ENCODE assay signal across 8 cellular contexts in genomic region chr5:40754381-40755092, GRCh38. TPM values are rescaled to one million over a fixed set of nuclear protein-coding genes. Genes with fewer than 3 reads are reported as not detected.
DNase-seq lines count a peak whose midpoint lies in the region; ATAC-seq and TF ChIP-seq lines count a peak whose summit lies in the region.

No MANE protein-coding gene starts in this region.

- TF ChIP-seq POLR2A in IMR-90 (IDR thresholded peaks at IDR 0.05; ENCODE audit: low read depth, low read length) = no peak

- DNase-seq in GM12865 (ENCODE audit: low read depth) (peak; percentile 22), IMR-90 (peak; percentile 66), dedifferentiated amniotic fluid mesenchymal stem cell (ENCODE audit: extremely low spot score) (peak; percentile 34), omental fat pad (ENCODE audit: low spot score) (no peak), mucosa of gallbladder (ENCODE audit: low spot score) (no peak), NCI-H226 (no peak), CD1c-positive myeloid dendritic cell (ENCODE audit: extremely low spot score) (no peak)

- H3K23ac ChIP-seq in IMR-90 (ENCODE audit: low read depth, low read length) = peak overlapping the region; percentile 72; the same call in 1 of the 2 replicates

- in situ Hi-C loops in IMR-90 (cut with MboI; ENCODE audit: low sequenced_read_pairs) = loop anchor here (25.0 kb wide), 1 partner anchor 1367 kb away; no protein-coding TSS in a partner anchor

- peak overlapping the region; percentile 51 for H2BK5ac ChIP-seq in IMR-90 (ENCODE audit: low read depth, low read length, poor library complexity, severe bottlenecking)

- peaks cover 4% of the 10 kb centered on the region; the same call in 1 of the 2 replicates for H3K4me1 ChIP-seq in IMR-90 (ENCODE audit: control insufficient read depth, insufficient read depth, low read length)

- H3K79me1 ChIP-seq in IMR-90 (ENCODE audit: low read depth in 1 of 2, low read length in 2 of 2) = peaks cover 13 to 45% of the 10 kb centered on the region in 2 experiments

- WGBS in IMR-90 (ENCODE audit: extremely low coverage in 2 of 2, insufficient read length in 1 of 2), 2 experiments = no CpG with 5 or more reads among the region's 6 CpGs

- H3K9me1 ChIP-seq in IMR-90 (ENCODE audit: insufficient read depth, low read length) = peaks cover 3% of the 10 kb centered on the region; the same call in 1 of the 2 replicates

- no peak for TF ChIP-seq RAD21 in IMR-90 (IDR thresholded peaks at IDR 0.05; ENCODE audit: low read length)

- H3K9ac ChIP-seq in IMR-90 (ENCODE audit: low read depth, low read length) = peak overlapping the region; percentile 35

- no TSS peak for BruUV-seq in IMR-90 (replicated peaks; lab: Mats Ljungman, UMichigan)

- ATAC-seq in GM21576 (IDR thresholded peaks at IDR 0.05; ENCODE audit: unreplicated experiment) (peak; percentile 11), IMR-90 (ENCODE audit: low read depth) (peak; percentile 35), omental fat pad (ENCODE audit: low FRiP score) (peak; percentile 11)

- H3K27me3 ChIP-seq in IMR-90 (ENCODE audit: control insufficient read depth, insufficient read depth, low read length) = no peaks in the 10 kb centered on the region

- H3K4me3 ChIP-seq in GM12865 (ENCODE audit: low read depth, low read length) (peak overlapping the region; percentile 73), IMR-90 (ENCODE audit: insufficient read depth, low read depth, low read length) (peak overlapping the region; percentile 92)

- peak overlapping the region; percentile 66 for H3K4me2 ChIP-seq in IMR-90 (ENCODE audit: low read depth, low read length)

- H3K14ac ChIP-seq in IMR-90 (replicated peaks; ENCODE audit: low read depth, low read length) = peak overlapping the region; percentile 54

- no peaks in the 10 kb centered on the region for H3K9me3 ChIP-seq in IMR-90 (ENCODE audit: control insufficient read depth, insufficient read depth, low read length)

- no peak overlapping the region for H2AK9ac ChIP-seq in IMR-90 (replicated peaks; ENCODE audit: low read depth, low read length, poor library complexity)

- H4K8ac ChIP-seq in IMR-90 (ENCODE audit: low read depth in 2 of 2, low read length in 2 of 2) = no peak overlapping the region

- H2AFZ ChIP-seq in IMR-90 (replicated peaks; ENCODE audit: low read length, poor library complexity) = no peak overlapping the region

- 0 out of 2 replicates have a peak overlapping the region, but pooled peaks have one; percentile 29 for H2BK20ac ChIP-seq in IMR-90 (ENCODE audit: low read depth, low read length)

- peak overlapping the region; percentile 13; the same call in 1 of the 2 replicates for H3K18ac ChIP-seq in IMR-90 (ENCODE audit: low read depth, low read length)

- no peak overlapping the region for H2BK15ac ChIP-seq in IMR-90 (ENCODE audit: low read depth, low read length)

- POLR2A ChIA-PET in IMR-90 (lab: Charles Lee; ENCODE audit: unreplicated experiment) = no interaction called here

- dilution Hi-C loops in IMR-90 (cut with HindIII; ENCODE audit: low sequenced_read_pairs, unreplicated experiment) = no loop called here

- no peak overlapping the region for H2BK120ac ChIP-seq in IMR-90 (ENCODE audit: low read depth, low read length)

- H4K91ac ChIP-seq in IMR-90 (ENCODE audit: insufficient read depth, low read depth, low read length) = no peak overlapping the region

- no peaks in the 10 kb centered on the region for H4K20me1 ChIP-seq in IMR-90 (ENCODE audit: insufficient read depth, low read length)

- CTCF ChIA-PET in IMR-90 (lab: Yijun Ruan, JAX) = no interaction called here

- 0 out of 2 replicates have a peak overlapping the region, but pooled peaks have one; percentile 5 for H3K4ac ChIP-seq in IMR-90 (ENCODE audit: low read depth, low read length)

- intact Hi-C loops in IMR-90 (cut with micrococcal nuclease) = loop anchor here (1.0 to 2.0 kb wide), 2 partner anchors 80 to 125 kb away; partner anchors contain the start of gene RPL37

- TF ChIP-seq CTCF in GM12865 (IDR thresholded peaks at IDR 0.05; ENCODE audit: insufficient read depth, low read depth, low read length, missing control alignments) (no peak), IMR-90 (conservative IDR thresholded peaks at IDR 0.05; ENCODE audit: low read depth, low read length) (no peak), omental fat pad (IDR thresholded peaks at IDR 0.05) (no peak)

- H3K56ac ChIP-seq in IMR-90 (ENCODE audit: extremely low read depth, insufficient read depth, low read length) = 0 out of 2 replicates have a peak overlapping the region, but pooled peaks have one; percentile 8

- peaks cover 6% of the 10 kb centered on the region for H3K36me3 ChIP-seq in IMR-90 (ENCODE audit: control insufficient read depth, insufficient read depth, low read length)

- no peak overlapping the region for H3K27ac ChIP-seq in IMR-90 (ENCODE audit: insufficient read depth, low read length)

- peak overlapping the region; percentile 9; the same call in 1 of the 2 replicates for H4K5ac ChIP-seq in IMR-90 (ENCODE audit: low read depth, low read length)

- H2AK5ac ChIP-seq in IMR-90 (ENCODE audit: low read depth, low read length) = no peak overlapping the region

TF ChIP-seq in IMR-90, 13 proteins besides CTCF, POLR2A, EP300 and RAD21:
- no peak for TF ChIP-seq FOS (IDR thresholded peaks at IDR 0.05; ENCODE audit: low read depth, low read length)
- no peak for TF ChIP-seq BHLHE40 (IDR thresholded peaks at IDR 0.05; ENCODE audit: low read depth, low read length)
- TF ChIP-seq CHD1 (IDR thresholded peaks at IDR 0.05; ENCODE audit: low read depth, low read length) = no peak
- no peak for TF ChIP-seq RCOR1 (IDR thresholded peaks at IDR 0.05; ENCODE audit: insufficient replicate concordance, low read length)
- no peak for TF ChIP-seq NFE2L2 (IDR thresholded peaks at IDR 0.05; ENCODE audit: low read depth, low read length)
- no peak for TF ChIP-seq CEBPB (IDR thresholded peaks at IDR 0.05; ENCODE audit: low read depth, low read length)
- TF ChIP-seq SMC3 (IDR thresholded peaks at IDR 0.05; ENCODE audit: low read depth, low read length) = no peak
- no peak for TF ChIP-seq RFX5 (IDR thresholded peaks at IDR 0.05; ENCODE audit: low read depth, low read length)
- no peak for TF ChIP-seq ELK1 (IDR thresholded peaks at IDR 0.05; ENCODE audit: borderline replicate concordance, low read depth, low read length)
- no peak for TF ChIP-seq USF2 (IDR thresholded peaks at IDR 0.05; ENCODE audit: low read depth, low read length)
- TF ChIP-seq MAFK (IDR thresholded peaks at IDR 0.05; ENCODE audit: low read depth, low read length) = no peak
- TF ChIP-seq MAZ (IDR thresholded peaks at IDR 0.05; ENCODE audit: borderline replicate concordance, low read depth, low read length) = no peak
- TF ChIP-seq MXI1 (IDR thresholded peaks at IDR 0.05; ENCODE audit: borderline replicate concordance, low read depth, low read length) = no peak

RNA-seq across cellular contexts. Expression of gene TTC33, which starts 1.2 kb away (rescaled TPM):
- total RNA-seq in IMR-90 (2012; rRNA removed) (8.1 and 11.7 TPM in 2 replicates), omental fat pad (10 to 100 TPM in 1 of 4 donors, 1 to 10 TPM in 3; 8.3 to 15.4 (median 9.3) TPM), mucosa of gallbladder (17.6 TPM)
- polyA plus RNA-seq in IMR-90 (2012; rRNA removed) = 2.5 and 3.1 TPM in 2 replicates
- polyA plus RNA-seq in IMR-90 (2012; cell fraction: cytosol; rRNA removed) = 0.36 and 1.3 TPM in 2 replicates
- 0.41 and 3.6 TPM in 2 replicates for polyA plus RNA-seq in IMR-90 (2012; cell fraction: nucleus; rRNA removed; ENCODE audit: low replicate concordance)

RNA-seq across cellular contexts. Expression of gene PRKAA1, which starts 43.6 kb away (rescaled TPM):
- total RNA-seq in IMR-90 (2012; rRNA removed) (94.1 and 129 TPM in 2 replicates), omental fat pad (100 to 1,000 TPM in 1 of 4 donors, 10 to 100 TPM in 3; 67.1 to 120 (median 92.8) TPM), mucosa of gallbladder (91.5 TPM)
- polyA plus RNA-seq in IMR-90 (2012; rRNA removed) = 38.9 and 47.7 TPM in 2 replicates
- 5.5 and 8.8 TPM in 2 replicates for polyA plus RNA-seq in IMR-90 (2012; cell fraction: cytosol; rRNA removed)
- polyA plus RNA-seq in IMR-90 (2012; cell fraction: nucleus; rRNA removed; ENCODE audit: low replicate concordance) = 25.9 and 134 TPM in 2 replicates

Comparison
In these comparisons a context has a peak if more than half of its experiments do, and no peak if none do; other contexts are left out.
1. DNase-seq: peak in GM12865 (single experiment), IMR-90 (single experiment) and dedifferentiated amniotic fluid mesenchymal stem cell (single experiment); none in omental fat pad (single experiment), mucosa of gallbladder (single experiment), NCI-H226 (single experiment) and CD1c-positive myeloid dendritic cell (single experiment).
2. Peak in every context shown above with its lines, with median percentiles within 50 percentile points of each other: ATAC-seq.